In the genomic region with DNA sequence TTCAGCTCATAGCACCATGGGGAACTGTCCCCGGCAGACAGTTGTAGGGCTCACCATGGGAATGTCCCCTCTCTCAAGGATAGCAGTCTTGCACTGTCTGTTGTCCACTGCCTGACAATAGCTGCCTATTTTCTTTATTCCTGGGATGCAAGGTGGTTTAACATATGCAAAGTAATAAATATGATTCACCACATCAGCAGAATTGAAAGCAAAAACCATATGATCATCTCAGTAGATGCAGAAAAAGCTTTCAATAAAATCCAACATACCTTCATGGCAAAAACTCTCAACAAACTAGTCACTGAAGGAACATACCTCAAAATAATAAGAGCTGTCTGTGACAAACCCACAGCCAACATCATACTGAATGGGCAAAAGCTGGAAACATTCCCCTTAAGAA, we compare ENCODE assay signal across 31 cellular contexts. TPM values are rescaled to one million over a fixed set of nuclear protein-coding genes. Genes with fewer than 3 reads are reported as not detected.
"Had no signal": no experiment of that assay in that cellular context is flagged by ENCODE, and none has a peak within 500 bp of the region (broad histone marks: within the 10 kb centered on the region; RNA-seq: fewer than 3 reads in every experiment).

No MANE protein-coding gene starts in this region.

- DNase-seq: naive thymus-derived CD8-positive, alpha-beta T cell; nephron progenitor cell; occipital lobe; ovary; psoas muscle; right cardiac atrium; spleen; stimulated activated CD4-positive, alpha-beta T cell treated with anti-CD3 and anti-CD28 coated beads, Interleukin-12 subunit alpha, Interleukin-12 subunit beta, amount 100 ng/mL, for 4 hours; stimulated activated CD4-positive, alpha-beta T cell treated with anti-CD3 and anti-CD28 coated beads, Interleukin-1b, Interleukin-23, amount 100 ng/mL, for 48 hours; stimulated activated CD4-positive, alpha-beta T cell treated with anti-CD3 and anti-CD28 coated beads, Interleukin-4, amount 100 ng/mL, for 1 hour; stimulated activated CD4-positive, alpha-beta T cell treated with anti-CD3 and anti-CD28 coated beads, Interleukin-4, amount 100 ng/mL, for 4 hours; stimulated activated CD8-positive, alpha-beta memory T cell treated with anti-CD3 and anti-CD28 coated beads, Interleukin-4, amount 100 ng/mL, for 48 hours; stimulated activated naive CD4-positive, alpha-beta T cell; stimulated activated naive CD8-positive, alpha-beta T cell treated with anti-CD3 and anti-CD28 coated beads, Interleukin-15, amount 100 ng/mL, for 72 hours; stimulated activated naive CD8-positive, alpha-beta T cell treated with anti-CD3 and anti-CD28 coated beads, Interleukin-15, Interleukin-2, amounts not matched to agents 100 U/mL and 50 U/mL, for 24 hours; substantia nigra; testis; tibial artery; transverse colon; upper lobe of right lung; uterus had no signal

- H3K36me3 ChIP-seq: ovary, spleen, suprapubic skin, tibial artery, transverse colon, upper lobe of right lung, uterus had no signal

- H3K27me3 ChIP-seq: ovary, suprapubic skin, testis, tibial artery, transverse colon, upper lobe of right lung, uterus had no signal

- H2AFZ ChIP-seq: parathyroid adenoma had no signal

- H3K27ac ChIP-seq: ovary, parathyroid adenoma, psoas muscle, skin epidermis, spleen, suprapubic skin, testis, tibial artery, transverse colon, upper lobe of right lung, uterus had no signal

- H3K9me3 ChIP-seq: ovary, psoas muscle, suprapubic skin, testis, tibial artery, transverse colon, upper lobe of right lung, uterus had no signal

- ATAC-seq: naive thymus-derived CD8-positive, alpha-beta T cell; natural killer cell treated with Interleukin-12 subunit alpha and Interleukin-12 subunit beta and Interleukin-15 and Interleukin-18, amount 100 ng/mL, for 72 hours; psoas muscle; right cardiac atrium; sciatic nerve; stimulated activated memory B cell treated with anti-CD40 and anti-IgM and Interleukin-4, amounts not matched to agents 10 μg/mL and 1 μg/mL and 100 μg/mL, for 72 hours; stimulated activated naive CD8-positive, alpha-beta T cell treated with anti-CD3 and anti-CD28 coated beads, Interleukin-15, amount 100 ng/mL, for 72 hours; stimulated activated naive CD8-positive, alpha-beta T cell treated with anti-CD3 and anti-CD28 coated beads, Interleukin-15, Interleukin-2, amounts not matched to agents 100 U/mL and 50 U/mL, for 24 hours; upper lobe of right lung had no signal

- H3K4me1 ChIP-seq: parathyroid adenoma, psoas muscle, spleen, suprapubic skin, testis, tibial artery, transverse colon, upper lobe of right lung, uterus had no signal

- H3K9ac ChIP-seq: parathyroid adenoma had no signal

- H3K4me2 ChIP-seq: smooth muscle cell had no signal

- H3K4me3 ChIP-seq: ovary, psoas muscle, skin epidermis, smooth muscle cell, spleen, suprapubic skin, testis, tibial artery, transverse colon, upper lobe of right lung, uterus had no signal

RNA-seq across cellular contexts. Expression of a gene that starts 20.2 kb away (rescaled TPM):
- total RNA-seq: naive thymus-derived CD8-positive, alpha-beta T cell; natural killer cell treated with Interleukin-12 subunit alpha and Interleukin-12 subunit beta and Interleukin-15 and Interleukin-18, amount 100 ng/mL, for 72 hours; neural crest cell; occipital lobe; progenitor cell of endocrine pancreas; renal cortical epithelial cell; smooth muscle cell; transverse colon had no signal
- polyA plus RNA-seq: naive thymus-derived CD8-positive, alpha-beta T cell; smooth muscle cell had no signal

RNA-seq across cellular contexts. Expression of a gene that starts 45.2 kb away (rescaled TPM):
- total RNA-seq: naive thymus-derived CD8-positive, alpha-beta T cell; neural crest cell; occipital lobe; progenitor cell of endocrine pancreas; testis; transverse colon had no signal
- polyA plus RNA-seq: naive thymus-derived CD8-positive, alpha-beta T cell had no signal
